15 cellular contexts compared by ENCODE assay signal in the genomic region with DNA sequence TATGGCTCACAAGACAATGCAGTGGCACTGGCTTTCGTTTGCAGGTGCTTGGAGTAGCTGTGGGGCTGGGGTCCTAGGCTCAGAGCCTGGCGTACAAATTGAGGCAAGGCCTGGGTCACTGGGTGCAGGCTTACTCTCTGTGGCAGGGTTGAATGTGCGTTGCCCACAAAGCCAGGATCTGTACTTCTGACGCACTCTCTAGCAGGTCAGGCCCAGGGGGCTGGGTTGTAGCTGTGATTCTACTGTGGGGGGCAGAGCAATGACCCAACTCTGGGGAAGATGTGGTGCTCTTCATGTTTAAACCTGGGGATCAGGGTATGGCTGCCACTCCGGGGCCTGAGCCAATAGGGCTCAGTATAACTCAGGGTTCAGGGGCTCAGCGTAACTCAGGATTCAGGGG. TPM values are rescaled to one million over a fixed set of nuclear protein-coding genes. Genes with fewer than 3 reads are reported as not detected.
DNase-seq lines count a peak whose midpoint lies in the region; ATAC-seq and TF ChIP-seq lines count a peak whose summit lies in the region.
"Had no signal": no experiment of that assay in that cellular context is flagged by ENCODE, and none has a peak within 500 bp of the region (broad histone marks: within the 10 kb centered on the region; RNA-seq: fewer than 3 reads in every experiment).

No MANE protein-coding gene starts in this region.

- H4K8ac ChIP-seq in neuronal stem cell (ENCODE audit: low read depth, low read length), result no peak overlapping the region

- DNase-seq in activated effector memory CD4-positive, alpha-beta T cell treated with anti-CD3 and anti-CD28 coated beads, Interleukin-2, amount 50 U/mL, for 16 hours, result peak; percentile 31
- DNase-seq in activated effector memory CD4-positive, alpha-beta T cell treated with Interleukin-2 at 50 U/mL for 16 hours, result no peak
- peak; percentile 38 for DNase-seq in chondrocyte (ENCODE audit: low spot score)
- no peak for DNase-seq in neuronal stem cell (ENCODE audit: low spot score)
- DNase-seq in spleen, result peak; percentile 40
- no peak for DNase-seq in erythroblast (lab: John Stamatoyannopoulos, UW)
- DNase-seq: AML-193; CD4-positive, CD25-positive, alpha-beta regulatory T cell; DMS53; GF-D8; GM23248 had no signal

- H3K9ac ChIP-seq in neuronal stem cell (ENCODE audit: low read depth, low read length, poor library complexity), result no peak overlapping the region
- H3K9ac ChIP-seq: BLaER1, GM23248 had no signal

- no peak overlapping the region for H3K23ac ChIP-seq in neuronal stem cell (ENCODE audit: low read depth, low read length, poor library complexity)

- no peak overlapping the region for H3K4me3 ChIP-seq in neuronal stem cell (ENCODE audit: low read length in 2 of 2)
- no peak overlapping the region for H3K4me3 ChIP-seq in spleen
- H3K4me3 ChIP-seq: BLaER1, GM23248 had no signal

- H3K9me3 ChIP-seq in neuronal stem cell (replicated peaks in 1 of 2; ENCODE audit: control insufficient read depth in 2 of 2, insufficient read depth in 1 of 2, low read depth in 1 of 2, low read length in 2 of 2) (peaks cover 0 to 5% of the 10 kb centered on the region in 2 donors), spleen (no peaks in the 10 kb centered on the region)
- H3K9me3 ChIP-seq: BLaER1 had no signal

- peak overlapping the region; percentile 38 for H3K14ac ChIP-seq in neuronal stem cell (ENCODE audit: low read length)

- no peak overlapping the region for H2BK12ac ChIP-seq in neuronal stem cell (ENCODE audit: low read length)

- no peak overlapping the region for H3K4me2 ChIP-seq in neuronal stem cell (ENCODE audit: insufficient read depth, low read length, poor library complexity, severe bottlenecking)
- H3K4me2 ChIP-seq: BLaER1 had no signal

- peaks cover 2% of the 10 kb centered on the region for H3K36me3 Mint-ChIP-seq in chondrocyte (ENCODE audit: low read depth)
- H3K36me3 Mint-ChIP-seq: CD4-positive, CD25-positive, alpha-beta regulatory T cell had no signal

- H2AK5ac ChIP-seq in neuronal stem cell (ENCODE audit: low read depth, low read length), result no peak overlapping the region

- no peak overlapping the region for H4K91ac ChIP-seq in neuronal stem cell (ENCODE audit: low read depth, low read length, poor library complexity)

- TF ChIP-seq POLR2A in spleen (IDR thresholded peaks at IDR 0.05) (no peak), erythroblast (IDR thresholded peaks at IDR 0.05; ENCODE audit: low read length) (no peak)

- no peak overlapping the region for H3K4ac ChIP-seq in neuronal stem cell (ENCODE audit: low read length)

- no peak overlapping the region for H2BK120ac ChIP-seq in neuronal stem cell (ENCODE audit: low read depth, low read length)

- TF ChIP-seq CTCF in chondrocyte (IDR thresholded peaks at IDR 0.05) (no peak), spleen (IDR thresholded peaks at IDR 0.05 in 8 of 11, conservative IDR thresholded peaks at IDR 0.05 in 3 of 11) (no peak)

- ATAC-seq in GM21786 (IDR thresholded peaks at IDR 0.05; ENCODE audit: unreplicated experiment), result no peak
- no peak for ATAC-seq in GM18867 (IDR thresholded peaks at IDR 0.05; ENCODE audit: unreplicated experiment)

- H3K27me3 ChIP-seq in neuronal stem cell (ENCODE audit: control insufficient read depth in 3 of 3, insufficient read depth in 3 of 3, low read depth in 1 of 3, low read length in 3 of 3) (peaks cover 0 to 22% (median 0%) of the 10 kb centered on the region in 3 experiments), spleen (replicated peaks in 1 of 7) (peaks cover 0 to 52% (median 0%) of the 10 kb centered on the region in 7 donors)
- H3K27me3 ChIP-seq: BLaER1 had no signal

- peak overlapping the region; percentile 48 for H3K18ac ChIP-seq in neuronal stem cell (ENCODE audit: low read length)

- WGBS in neuronal stem cell (ENCODE audit: extremely low coverage in 2 of 2, insufficient read length in 2 of 2, insufficient replicate concordance in 1 of 2), 2 donors, result no CpG with 5 or more reads among the region's 6 CpGs
- WGBS in spleen, 5 donors, result 77 to 89% (median 86%) methylated on average over 6 of the region's 6 CpGs

- H3K4me1 ChIP-seq in neuronal stem cell (ENCODE audit: control insufficient read depth in 2 of 2, insufficient read depth in 1 of 2, low read depth in 1 of 2, low read length in 2 of 2), result no peaks in the 10 kb centered on the region
- H3K4me1 ChIP-seq in spleen, result no peaks in the 10 kb centered on the region

- peaks cover 4% of the 10 kb centered on the region for H3K79me1 ChIP-seq in neuronal stem cell (ENCODE audit: low read depth, low read length)

- H2AFZ ChIP-seq in neuronal stem cell (ENCODE audit: low read length), result no peak overlapping the region
- H2AFZ ChIP-seq: GM23248 had no signal

- no peak overlapping the region for H3K27ac Mint-ChIP-seq in chondrocyte (ENCODE audit: unreplicated experiment)
- H3K27ac Mint-ChIP-seq: CD4-positive, CD25-positive, alpha-beta regulatory T cell had no signal

- no peaks in the 10 kb centered on the region for H3K4me1 Mint-ChIP-seq in chondrocyte (ENCODE audit: low read depth)
- H3K4me1 Mint-ChIP-seq: CD4-positive, CD25-positive, alpha-beta regulatory T cell had no signal

- peaks cover 51% of the 10 kb centered on the region for H3K27me3 Mint-ChIP-seq in chondrocyte (ENCODE audit: low read depth)

- H3K36me3 ChIP-seq in neuronal stem cell (replicated peaks in 1 of 2; ENCODE audit: control insufficient read depth in 2 of 2, insufficient read depth in 2 of 2, low read length in 2 of 2) (no peaks in the 10 kb centered on the region), spleen (no peaks in the 10 kb centered on the region)
- H3K36me3 ChIP-seq: BLaER1 had no signal

- H3K4me3 Mint-ChIP-seq in chondrocyte (ENCODE audit: unreplicated experiment), result no peak overlapping the region
- H3K4me3 Mint-ChIP-seq: CD4-positive, CD25-positive, alpha-beta regulatory T cell had no signal

- no peak overlapping the region for H2BK5ac ChIP-seq in neuronal stem cell (ENCODE audit: low read length)

- H3K9me3 Mint-ChIP-seq in chondrocyte (ENCODE audit: low read depth), result peaks cover 12% of the 10 kb centered on the region

- no peak overlapping the region for H2BK15ac ChIP-seq in neuronal stem cell (ENCODE audit: low read length)

- H3K27ac ChIP-seq in neuronal stem cell (replicated peaks; ENCODE audit: low read length) (no peak overlapping the region), spleen (no peak overlapping the region)
- H3K27ac ChIP-seq: 22Rv1, GM23248 had no signal

- intact Hi-C loops in spleen (cut with DNase I; ENCODE audit: low total_unique reads), result no loop called here

RNA-seq across cellular contexts. Expression of a gene that starts 6.4 kb away (rescaled TPM):
- not detected in 3 replicates for total RNA-seq in chondrocyte
- polyA plus RNA-seq in neuronal stem cell (2013, experiment 1 of 2), result not detected
- polyA plus RNA-seq in neuronal stem cell (2013, experiment 2 of 2), result not detected
- 1 to 10 TPM in 6 of 7 donors, under 1 TPM in 1; 0.81 to 4.9 (median 1.5) TPM for total RNA-seq in spleen
- polyA plus RNA-seq in spleen, result 1 to 10 TPM in 2 of 3 donors, under 1 TPM in 1; 0.49 to 3.4 (median 1.8) TPM
- total RNA-seq: CD4-positive, CD25-positive, alpha-beta regulatory T cell; GM23248 had no signal
- polyA plus RNA-seq: GM23248 had no signal

RNA-seq across cellular contexts. Expression of a gene that starts 12.4 kb away (rescaled TPM):
- total RNA-seq in chondrocyte (not detected in 3 replicates), spleen (not detected)
- not detected for polyA plus RNA-seq in neuronal stem cell (2013, experiment 1 of 2)
- not detected for polyA plus RNA-seq in neuronal stem cell (2013, experiment 2 of 2)
- polyA plus RNA-seq in spleen, result not detected
- total RNA-seq: CD4-positive, CD25-positive, alpha-beta regulatory T cell; GM23248 had no signal
- polyA plus RNA-seq: CD4-positive, CD25-positive, alpha-beta regulatory T cell; GM23248 had no signal

RNA-seq across cellular contexts. Expression of a gene that starts 19.5 kb away (rescaled TPM):
- total RNA-seq in chondrocyte, result 2.1 to 2.6 TPM in 2 of 3 replicates, not detected in the other
- not detected for polyA plus RNA-seq in neuronal stem cell (2013, experiment 1 of 2)
- not detected for polyA plus RNA-seq in neuronal stem cell (2013, experiment 2 of 2)
- total RNA-seq in spleen, result 1 to 10 TPM in 5 of 7 donors, under 1 TPM in 1, not detected in 1; 0.79 to 3.8 (median 1.5) TPM
- polyA plus RNA-seq in spleen, result 1 to 10 TPM in 2 of 3 donors, under 1 TPM in 1; 0.73 to 1.6 (median 1.5) TPM
- total RNA-seq: CD4-positive, CD25-positive, alpha-beta regulatory T cell; GM23248 had no signal
- polyA plus RNA-seq: GM23248 had no signal

RNA-seq across cellular contexts. Expression of a gene that starts 23.3 kb away (rescaled TPM):
- total RNA-seq in chondrocyte (not detected in 3 replicates), spleen (under 1 TPM in 2 of 7 donors, not detected in 5; 0.32 to 0.67 TPM)
- 2.3 TPM for polyA plus RNA-seq in neuronal stem cell (2013, experiment 1 of 2)
- 2.2 TPM for polyA plus RNA-seq in neuronal stem cell (2013, experiment 2 of 2)
- polyA plus RNA-seq in spleen, result under 1 TPM in 1 of 3 donors, not detected in 2; 0.03 TPM
- total RNA-seq: CD4-positive, CD25-positive, alpha-beta regulatory T cell; GM23248 had no signal
- polyA plus RNA-seq: CD4-positive, CD25-positive, alpha-beta regulatory T cell; GM23248 had no signal

RNA-seq across cellular contexts. Expression of a gene that starts 33.6 kb away (rescaled TPM):
- total RNA-seq in chondrocyte (205 to 231 TPM (median 225 TPM) in 3 replicates), spleen (100 to 1,000 TPM; 128 to 467 (median 134) TPM)
- 177 TPM for polyA plus RNA-seq in neuronal stem cell (2013, experiment 1 of 2)
- 174 TPM for polyA plus RNA-seq in neuronal stem cell (2013, experiment 2 of 2)
- polyA plus RNA-seq in spleen, result 100 to 1,000 TPM; 233 to 378 (median 247) TPM

Comparison
In these comparisons a context has a peak if more than half of its experiments do, and no peak if none do; other contexts are left out.
1. DNase-seq: peak in activated effector memory CD4-positive, alpha-beta T cell treated with anti-CD3 and anti-CD28 coated beads, Interleukin-2, amount 50 U/mL, for 16 hours (single experiment), chondrocyte (single experiment) and spleen (single experiment); none in activated effector memory CD4-positive, alpha-beta T cell treated with Interleukin-2 at 50 U/mL for 16 hours (single experiment), neuronal stem cell (single experiment) and erythroblast (0 of 2).